9 cellular contexts compared by ENCODE assay signal in genomic region chr2:11377915-11378649, GRCh38. TPM values are rescaled to one million over a fixed set of nuclear protein-coding genes. Genes with fewer than 3 reads are reported as not detected.
DNase-seq lines count a peak whose midpoint lies in the region; ATAC-seq and TF ChIP-seq lines count a peak whose summit lies in the region.
"Had no signal": no experiment of that assay in that cellular context is flagged by ENCODE, and none has a peak within 500 bp of the region (broad histone marks: within the 10 kb centered on the region; RNA-seq: fewer than 3 reads in every experiment).

No MANE protein-coding gene starts in this region.

- H3K4me3 ChIP-seq in esophagus (ENCODE audit: low read depth in 1 of 2, low read length in 2 of 2) (no peak overlapping the region), spleen (no peak overlapping the region)
- H3K4me3 ChIP-seq: adrenal gland had no signal

- ATAC-seq in GM19324 (IDR thresholded peaks at IDR 0.05; ENCODE audit: low FRiP score, unreplicated experiment) (peak; percentile 70), HG03108 (IDR thresholded peaks at IDR 0.05; ENCODE audit: unreplicated experiment) (peak; percentile 91)
- ATAC-seq in activated naive CD8-positive, alpha-beta T cell treated with anti-CD3 and anti-CD28 coated beads, Interleukin-2, amount 50 U/mL, for 24 hours = no peak

- H3K27me3 Mint-ChIP-seq in activated naive CD8-positive, alpha-beta T cell treated with anti-CD3 and anti-CD28 coated beads, Interleukin-2, amount 50 U/mL, for 24 hours = no peaks in the 10 kb centered on the region

- no peak for DNase-seq in spleen
- DNase-seq in D341Med (ENCODE audit: low spot score) = no peak
- DNase-seq in NCI-H1694 treated with DMSO at 0.1 percent for 48 hours (lab: John Stamatoyannopoulos, UW) = no peak
- DNase-seq in ecto neural progenitor cell (ENCODE audit: low spot score) = no peak
- no peak for DNase-seq in activated naive CD8-positive, alpha-beta T cell treated with anti-CD3 and anti-CD28 coated beads, Interleukin-2, amount 50 U/mL, for 24 hours

- no peaks in the 10 kb centered on the region for H3K9me3 Mint-ChIP-seq in activated naive CD8-positive, alpha-beta T cell treated with anti-CD3 and anti-CD28 coated beads, Interleukin-2, amount 50 U/mL, for 24 hours

- no peaks in the 10 kb centered on the region for H3K9me3 ChIP-seq in esophagus (ENCODE audit: control insufficient read depth in 2 of 2, insufficient read depth in 1 of 2, low read depth in 1 of 2, low read length in 1 of 2)
- no peaks in the 10 kb centered on the region for H3K9me3 ChIP-seq in spleen
- H3K9me3 ChIP-seq: adrenal gland had no signal

- WGBS in esophagus, 2 donors = 65 to 67% methylated on average over 14 of the region's 14 CpGs
- WGBS in spleen, 5 donors = 55 to 72% (median 70%) methylated on average over 14 of the region's 14 CpGs

- TF ChIP-seq POLR2A in spleen (IDR thresholded peaks at IDR 0.05) = peak in 1 of 3 donors; percentile 6

- no peak for TF ChIP-seq CTCF in spleen (IDR thresholded peaks at IDR 0.05 in 8 of 11, conservative IDR thresholded peaks at IDR 0.05 in 3 of 11)

- H3K36me3 Mint-ChIP-seq in activated naive CD8-positive, alpha-beta T cell treated with anti-CD3 and anti-CD28 coated beads, Interleukin-2, amount 50 U/mL, for 24 hours (ENCODE audit: low read depth) = no peaks in the 10 kb centered on the region

- H3K27ac Mint-ChIP-seq in activated naive CD8-positive, alpha-beta T cell treated with anti-CD3 and anti-CD28 coated beads, Interleukin-2, amount 50 U/mL, for 24 hours = no peak overlapping the region

- no peaks in the 10 kb centered on the region for H3K27me3 ChIP-seq in esophagus (ENCODE audit: control insufficient read depth in 1 of 2, insufficient read depth in 2 of 2, low read length in 2 of 2)
- H3K27me3 ChIP-seq in spleen (replicated peaks in 1 of 7) = no peaks in the 10 kb centered on the region
- H3K27me3 ChIP-seq: adrenal gland had no signal

- H3K36me3 ChIP-seq in esophagus (ENCODE audit: control insufficient read depth in 2 of 2, insufficient read depth in 2 of 2, low read length in 1 of 2) = no peaks in the 10 kb centered on the region
- H3K36me3 ChIP-seq in spleen = no peaks in the 10 kb centered on the region
- H3K36me3 ChIP-seq: adrenal gland had no signal

- peaks cover 0 to 10% of the 10 kb centered on the region in 2 donors for H3K4me1 ChIP-seq in esophagus (ENCODE audit: control insufficient read depth in 2 of 2, insufficient read depth in 2 of 2, low read length in 1 of 2)
- H3K4me1 ChIP-seq in spleen = peaks cover 0 to 64% (median 33%) of the 10 kb centered on the region in 6 donors

- H3K27ac ChIP-seq in esophagus (ENCODE audit: low read depth in 2 of 2, low read length in 1 of 2) (peak overlapping the region; percentile 77 to 78), spleen (peak overlapping the region in 7 of 8 donors; percentile 39 to 83 (median 77))

- no peaks in the 10 kb centered on the region for H3K4me1 Mint-ChIP-seq in activated naive CD8-positive, alpha-beta T cell treated with anti-CD3 and anti-CD28 coated beads, Interleukin-2, amount 50 U/mL, for 24 hours

- H3K4me3 Mint-ChIP-seq in activated naive CD8-positive, alpha-beta T cell treated with anti-CD3 and anti-CD28 coated beads, Interleukin-2, amount 50 U/mL, for 24 hours = no peak overlapping the region

- intact Hi-C loops in spleen (cut with DNase I; ENCODE audit: low total_unique reads) = no loop called here

RNA-seq across cellular contexts. Expression of gene ROCK2, which starts 33.6 kb away (rescaled TPM):
- polyA plus RNA-seq in esophagus (1 to 10 TPM; 3.4 to 5.4 TPM), spleen (1 to 10 TPM; 4.0 to 9.6 (median 4.9) TPM)
- 10 to 100 TPM; 37.3 to 89.6 (median 73.9) TPM for total RNA-seq in spleen
